8 cellular contexts compared by ENCODE assay signal in the genomic region with DNA sequence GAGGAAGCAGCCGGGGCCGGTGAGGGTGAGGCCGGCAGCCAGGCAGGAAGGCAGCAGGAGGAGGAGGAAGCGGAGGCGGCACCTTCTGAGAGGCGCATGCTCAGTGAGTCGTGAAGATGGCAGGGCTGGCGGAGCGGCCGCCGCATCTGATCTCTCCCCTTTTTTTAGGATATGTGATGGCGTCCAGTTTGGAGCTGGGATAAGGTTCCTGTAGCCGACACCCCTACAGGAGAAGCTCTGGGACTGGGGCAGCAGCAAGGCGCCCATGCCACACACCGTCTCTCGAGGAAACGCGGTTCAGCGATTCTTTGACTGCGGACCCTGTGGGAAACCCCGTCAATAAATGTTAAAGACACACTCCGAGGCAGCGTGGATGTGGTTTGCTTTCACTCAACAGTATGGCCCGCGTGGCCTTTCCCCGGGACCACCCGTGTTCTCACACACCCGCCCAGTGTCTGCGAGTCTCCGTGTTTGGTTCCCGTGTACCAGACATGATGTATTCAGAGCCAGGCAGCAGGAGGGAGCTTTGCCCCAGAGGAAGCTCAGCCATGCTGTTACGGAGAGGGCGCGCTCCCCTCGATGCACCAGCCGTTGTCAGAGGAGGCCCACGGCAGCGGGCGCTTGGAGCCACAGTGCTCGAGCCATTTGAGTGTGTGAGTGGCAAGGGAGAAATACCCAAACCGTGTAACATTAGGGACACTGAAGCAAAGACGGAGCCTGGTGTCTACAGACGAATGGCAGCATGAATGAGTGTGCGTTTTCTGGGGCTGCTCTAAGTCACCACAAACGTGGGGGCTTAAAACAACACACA.
DNase-seq lines count a peak whose midpoint lies in the region; ATAC-seq and TF ChIP-seq lines count a peak whose summit lies in the region.

No MANE protein-coding gene starts in this region.

- ATAC-seq in GM21528 (IDR thresholded peaks at IDR 0.05; ENCODE audit: low FRiP score, unreplicated experiment) = peak; percentile 55
- ATAC-seq in HG03571 (IDR thresholded peaks at IDR 0.05; ENCODE audit: unreplicated experiment) = no peak
- ATAC-seq in GM19397 (IDR thresholded peaks at IDR 0.05; ENCODE audit: unreplicated experiment) = no peak

- no peak for TF ChIP-seq CTCF in brain microvascular endothelial cell (IDR thresholded peaks at IDR 0.05; ENCODE audit: low read depth, low read length, missing control alignments)

- H3K27ac ChIP-seq in effector memory CD4-positive, alpha-beta T cell (ENCODE audit: insufficient read depth, low read length, poor library complexity, severe bottlenecking) = peak overlapping the region; percentile 67
- no peak overlapping the region for H3K27ac ChIP-seq in brain microvascular endothelial cell

- peak; percentile 57 for DNase-seq in activated CD4-positive, alpha-beta T cell treated with anti-CD3 and anti-CD28 coated beads, Interleukin-2, amount 50 U/mL, for 1 hour
- peak; percentile 31 to 44 (median 33) for DNase-seq in effector memory CD4-positive, alpha-beta T cell
- peak; percentile 80 for DNase-seq in stimulated activated CD4-positive, alpha-beta T cell treated with anti-CD3 and anti-CD28 coated beads, Interleukin-15, amount 100 ng/mL, for 24 hours
- no peak for DNase-seq in DMS153 treated with DMSO at 0.1 percent for 48 hours (lab: John Stamatoyannopoulos, UW; ENCODE audit: unreplicated experiment)
- no peak for DNase-seq in brain microvascular endothelial cell

- peaks cover 21% of the 10 kb centered on the region for H3K36me3 ChIP-seq in effector memory CD4-positive, alpha-beta T cell (ENCODE audit: control insufficient read depth, insufficient read depth, low read length)
- H3K36me3 ChIP-seq in brain microvascular endothelial cell (replicated peaks) = peaks cover 41% of the 10 kb centered on the region

- no peaks in the 10 kb centered on the region for H3K27me3 ChIP-seq in effector memory CD4-positive, alpha-beta T cell (replicated peaks; ENCODE audit: control insufficient read depth, insufficient read depth, low read length, poor library complexity, severe bottlenecking)
- no peaks in the 10 kb centered on the region for H3K27me3 ChIP-seq in brain microvascular endothelial cell (replicated peaks)

- in situ Hi-C loops in brain microvascular endothelial cell (cut with HindIII; ENCODE audit: low pct_ligation_motif_present, low sequenced_read_pairs) = loop anchor here (25.0 kb wide), 1 partner anchor 91 kb away; no protein-coding TSS in a partner anchor

- no peaks in the 10 kb centered on the region for H3K9me3 ChIP-seq in effector memory CD4-positive, alpha-beta T cell (ENCODE audit: control insufficient read depth, low read length)

- H3K4me3 ChIP-seq in effector memory CD4-positive, alpha-beta T cell (ENCODE audit: insufficient read depth, low read depth, low read length, poor library complexity, severe bottlenecking) = peak overlapping the region; percentile 63
- H3K4me3 ChIP-seq in brain microvascular endothelial cell (ENCODE audit: low read depth, low read length) = no peak overlapping the region

- H3K4me1 ChIP-seq in effector memory CD4-positive, alpha-beta T cell (ENCODE audit: control insufficient read depth, insufficient read depth, low read length, poor library complexity, severe bottlenecking) = peaks cover 5% of the 10 kb centered on the region

Comparison
In these comparisons a context has a peak if more than half of its experiments do, and no peak if none do; other contexts are left out.
1. DNase-seq: peak in activated CD4-positive, alpha-beta T cell treated with anti-CD3 and anti-CD28 coated beads, Interleukin-2, amount 50 U/mL, for 1 hour (single experiment), effector memory CD4-positive, alpha-beta T cell (3 of 3) and stimulated activated CD4-positive, alpha-beta T cell treated with anti-CD3 and anti-CD28 coated beads, Interleukin-15, amount 100 ng/mL, for 24 hours (single experiment); none in DMS153 treated with DMSO at 0.1 percent for 48 hours (single experiment) and brain microvascular endothelial cell (single experiment).